ENCODE assay signal across 5 cellular contexts in genomic region chr3:101885584-101885983, GRCh38. TPM values are rescaled to one million over a fixed set of nuclear protein-coding genes. Genes with fewer than 3 reads are reported as not detected.
DNase-seq lines count a peak whose midpoint lies in the region; ATAC-seq, FAIRE-seq and TF ChIP-seq lines count a peak whose summit lies in the region.
"Not testable (repeated sequence)": the region's sequence is repeated elsewhere in the genome, so short reads cannot be mapped to it uniquely, and the experiment has no call there.

No MANE protein-coding gene starts in this region.

- H3K4me2 ChIP-seq in K562 (ENCODE audit: insufficient read depth, low read length), result not testable (repeated sequence)

- not testable (repeated sequence) for H3K27me3 ChIP-seq in K562 (ENCODE audit: control insufficient read depth in 2 of 2, insufficient read depth in 2 of 2, low read length in 2 of 2); foreskin keratinocyte; suprapubic skin

- not testable (repeated sequence) for TF ChIP-seq CTCF in HEK293 (tag by site-specific recombination; IDR thresholded peaks at IDR 0.05); K562 (IDR thresholded peaks at IDR 0.05 in 2 of 3, conservative IDR thresholded peaks at IDR 0.05 in 1 of 3; ENCODE audit: insufficient read depth in 2 of 3, low read depth in 1 of 3, low read length in 3 of 3); foreskin keratinocyte (conservative IDR thresholded peaks at IDR 0.05); suprapubic skin (IDR thresholded peaks at IDR 0.05)

- TF ChIP-seq EP300 in K562 (IDR thresholded peaks at IDR 0.05; ENCODE audit: low read length); suprapubic skin (IDR thresholded peaks at IDR 0.05): not testable (repeated sequence)

- DNase-seq in K562 (ENCODE audit: extremely low read depth in 1 of 4, low spot score in 3 of 4); epithelial cell of prostate (ENCODE audit: low read depth, low spot score); foreskin keratinocyte; suprapubic skin (ENCODE audit: low spot score in 2 of 2): not testable (repeated sequence)

- CTCF ChIA-PET in HEK293 (lab: Yijun Ruan, JAX); K562 (lab: Yijun Ruan, JAX; ENCODE audit: low intra/inter-chr PET ratio): not testable (repeated sequence)

- FAIRE-seq in K562 (lab: Jason Lieb, UNC), result not testable (repeated sequence)

- not testable (repeated sequence) for H3K27ac ChIP-seq in HEK293 (ENCODE audit: extremely low read depth, low read depth, low read length); K562 (ENCODE audit: extremely low read depth, low read depth, low read length)
- H3K27ac ChIP-seq in epithelial cell of prostate (peak overlapping the region; percentile 65), foreskin keratinocyte (peak overlapping the region; percentile 59), suprapubic skin (peak overlapping the region; percentile 40)

- BruUV-seq in K562 (replicated peaks; lab: Mats Ljungman, UMichigan), result not testable (repeated sequence)

- H2AFZ ChIP-seq in K562 (ENCODE audit: low read depth, low read length), result not testable (repeated sequence)

- intact Hi-C loops in K562 (cut with micrococcal nuclease), result not testable (repeated sequence)

- 8% methylated on average over 3 of the region's 3 CpGs for WGBS in K562 (ENCODE audit: insufficient coverage, low coverage, missing lambda C conversion rate)
- 97% methylated on average over 3 of the region's 3 CpGs for WGBS in suprapubic skin

- in situ Hi-C loops in K562 (cut with MboI), result not testable (repeated sequence)

- H3K4me1 ChIP-seq in HEK293 (ENCODE audit: control insufficient read depth, insufficient read depth, low read length); K562 (replicated peaks in 1 of 2; ENCODE audit: control insufficient read depth in 2 of 2, insufficient read depth in 2 of 2, low read length in 2 of 2); foreskin keratinocyte: not testable (repeated sequence)
- H3K4me1 ChIP-seq in suprapubic skin, result peaks cover 31% of the 10 kb centered on the region

- POLR2A ChIA-PET in HEK293 (lab: Yijun Ruan, JAX); K562 (lab: Yijun Ruan, JAX): not testable (repeated sequence)

- H3K9me3 ChIP-seq in HEK293 (ENCODE audit: control insufficient read depth, insufficient read depth, low read depth, low read length); K562 (replicated peaks; ENCODE audit: control insufficient read depth, insufficient read depth, low read depth, low read length); suprapubic skin: not testable (repeated sequence)

- not testable (repeated sequence) for H3K36me3 ChIP-seq in HEK293 (ENCODE audit: control insufficient read depth in 2 of 2, insufficient read depth in 1 of 2, low read length in 2 of 2); K562 (ENCODE audit: control insufficient read depth, insufficient read depth, low read length); suprapubic skin

- H4K20me1 ChIP-seq in K562 (replicated peaks; ENCODE audit: control insufficient read depth, insufficient read depth, low read length), result not testable (repeated sequence)

- not testable (repeated sequence) for H3K9me1 ChIP-seq in K562 (ENCODE audit: control insufficient read depth, insufficient read depth, low read length)

- TF ChIP-seq RAD21 in K562 (CRISPR knock-in tag; conservative IDR thresholded peaks at IDR 0.05 in 1 of 2, IDR thresholded peaks at IDR 0.05 in 1 of 2), result not testable (repeated sequence)

- H3K4me3 ChIP-seq in HEK293 (ENCODE audit: low read depth, low read length); K562; suprapubic skin: not testable (repeated sequence)

- TF ChIP-seq POLR2A in K562 (conservative IDR thresholded peaks at IDR 0.05); suprapubic skin (IDR thresholded peaks at IDR 0.05): not testable (repeated sequence)

- H3K9ac ChIP-seq in K562 (ENCODE audit: insufficient read depth in 1 of 2, low read depth in 2 of 2, low read length in 2 of 2), result not testable (repeated sequence)

- not testable (repeated sequence) for H3K79me2 ChIP-seq in K562 (ENCODE audit: control insufficient read depth, insufficient read depth, low read length)

- not testable (repeated sequence) for ATAC-seq in K562, foreskin keratinocyte

TF ChIP-seq in HEK293, 187 proteins besides CTCF, POLR2A, EP300 and RAD21:
- TF ChIP-seq ZNF146 (tag by site-specific recombination; IDR thresholded peaks at IDR 0.05) (peak; percentile 85), ZNF580 (tag by site-specific recombination; IDR thresholded peaks at IDR 0.05) (0 out of 2 replicates have a peak, but pooled peaks have one; percentile 28)

TF ChIP-seq in K562, 482 proteins besides CTCF, POLR2A, EP300 and RAD21:
- TF ChIP-seq ZNF146 (CRISPR knock-in tag; IDR thresholded peaks at IDR 0.05; ENCODE audit: unreplicated experiment), result peak; percentile 70

RNA-seq across cellular contexts. Expression of gene NFKBIZ, which starts 36.3 kb away (rescaled TPM):
- total RNA-seq in K562 (2011; cell fraction: chromatin; rRNA removed; ENCODE audit: low replicate concordance), result 29.4 and 39.8 TPM in 2 replicates
- 14.0 and 18.4 TPM in 2 replicates for total RNA-seq in K562 (2011; cell fraction: nucleolus; rRNA removed)
- 16.1 and 21.3 TPM in 2 replicates for total RNA-seq in K562 (2011; cell fraction: nucleoplasm; rRNA removed)
- total RNA-seq in K562 (2014; rRNA removed) (4.7 and 5.7 TPM in 2 replicates), K562 (2014; rRNA removed; fragmentation: Illumina TruSeq; extraction: Trizol) (7.7 and 8.9 TPM in 2 replicates), K562 (2015; rRNA removed; fragmentation: Illumina TruSeq; extraction: Trizol) (7.1 TPM in 2 replicates), K562 (2021) (13.7 and 14.2 TPM in 2 replicates), foreskin keratinocyte (15.1 and 15.9 TPM in 2 replicates), suprapubic skin (100 to 1,000 TPM; 142 to 311 (median 159) TPM)
- polyA plus RNA-seq in K562 (2011; rRNA removed) (6.4 and 6.7 TPM in 2 replicates), K562 (2014; fragmentation: Illumina TruSeq; extraction: Trizol) (2.7 and 3.6 TPM in 2 replicates), K562 (2014; fragmentation: Nextera tagmentation; extraction: Ambion mirVana) (1 to 10 TPM; 1.2 to 1.6 TPM), K562 (2014; rRNA removed) (4.1 and 4.9 TPM in 2 replicates), foreskin keratinocyte (2.3 and 2.4 TPM in 2 replicates)
- 1.8 and 2.5 TPM in 2 replicates for polyA plus RNA-seq in K562 (2011; cell fraction: cytosol; rRNA removed)
- 24.5 and 25.4 TPM in 2 replicates for polyA plus RNA-seq in K562 (2011; cell fraction: nucleus; rRNA removed)
- polyA plus RNA-seq in K562 (2012), result 2.3 and 5.2 TPM in 2 replicates
- polyA minus RNA-seq in K562 (2011; rRNA and poly(A)+ RNA removed), result 26.5 and 26.9 TPM in 2 replicates
- 9.8 and 10.7 TPM in 2 replicates for polyA minus RNA-seq in K562 (2011; cell fraction: cytosol; rRNA and poly(A)+ RNA removed)
- 21.9 and 33.7 TPM in 2 replicates for polyA minus RNA-seq in K562 (2011; cell fraction: nucleus; rRNA and poly(A)+ RNA removed)
